23 cellular contexts compared by ENCODE assay signal in the genomic region with DNA sequence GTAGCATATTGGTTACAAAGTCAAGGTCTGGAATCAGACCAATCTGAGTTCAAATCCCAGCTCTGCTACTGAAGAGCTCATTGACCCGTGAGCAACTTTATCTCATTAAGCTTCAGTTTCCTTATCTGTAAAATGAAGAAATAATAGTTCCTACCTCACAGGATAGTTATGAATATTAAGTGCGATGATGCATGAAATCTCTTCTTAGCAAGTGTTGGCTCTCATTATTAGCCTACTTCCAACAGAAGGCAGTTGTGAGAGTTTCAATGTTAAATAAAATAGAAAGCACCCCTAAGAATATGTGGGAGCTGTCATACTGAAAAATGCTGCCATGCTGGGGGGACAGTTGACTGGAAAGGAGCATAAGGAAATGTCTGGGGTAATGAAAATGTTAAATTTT.
"Had no signal": no experiment of that assay in that cellular context is flagged by ENCODE, and none has a peak within 500 bp of the region (broad histone marks: within the 10 kb centered on the region; RNA-seq: fewer than 3 reads in every experiment).

No MANE protein-coding gene starts in this region.

- H3K9me3 ChIP-seq: gastroesophageal sphincter, mucosa of descending colon, sigmoid colon, stomach, thyroid gland, upper lobe of left lung, vagina had no signal

- H3K27ac ChIP-seq: gastroesophageal sphincter, vagina, WERI-Rb-1 had no signal

- H3K36me3 ChIP-seq: gastroesophageal sphincter, sigmoid colon, stomach, thyroid gland, upper lobe of left lung, vagina, WERI-Rb-1 had no signal

- DNase-seq: activated CD4-positive, alpha-beta memory T cell treated with anti-CD3 and anti-CD28 coated beads for 36 hours; activated CD4-positive, alpha-beta T cell treated with anti-CD3 and anti-CD28 coated beads, Interleukin-2, amount 10 ng/mL, durations not matched to agents 24 days and 14 days; activated CD8-positive, alpha-beta memory T cell treated with anti-CD3 and anti-CD28 coated beads, Interleukin-2, amount 50 U/mL, for 4 hours; activated effector memory CD4-positive, alpha-beta T cell treated with anti-CD3 and anti-CD28 coated beads, Interleukin-2, amount 50 U/mL, for 16 hours; activated naive CD4-positive, alpha-beta T cell treated with anti-CD3 and anti-CD28 coated beads, Interleukin-2, amount 50 U/mL, for 16 hours; activated T-cell treated with anti-CD3 and anti-CD28 coated beads, Interleukin-2, amount 50 U/mL, for 1 hour; amniotic stem cell; central memory CD4-positive, alpha-beta T cell; hippocampal formation; left cardiac atrium; left ventricle myocardium superior; mucosa of descending colon; sigmoid colon; small intestine; stimulated activated CD4-positive, alpha-beta T cell treated with anti-CD3 and anti-CD28 coated beads, Interleukin-2, amount 100 ng/mL, for 24 hours; stimulated activated naive B cell treated with anti-CD40 and anti-IgM and Interleukin-4, amounts not matched to agents 10 μg/mL and 1 μg/mL and 100 μg/mL, for 72 hours; stomach; T-helper 9 cell; thyroid gland; upper lobe of left lung; WERI-Rb-1 had no signal

- H3K4me3 ChIP-seq: gastroesophageal sphincter, mucosa of descending colon, sigmoid colon, stomach, thyroid gland, upper lobe of left lung, vagina had no signal

- H3K27me3 ChIP-seq: gastroesophageal sphincter, sigmoid colon, stomach, thyroid gland, upper lobe of left lung, vagina had no signal
